1 cellular context compared by ENCODE assay signal in the genomic region with DNA sequence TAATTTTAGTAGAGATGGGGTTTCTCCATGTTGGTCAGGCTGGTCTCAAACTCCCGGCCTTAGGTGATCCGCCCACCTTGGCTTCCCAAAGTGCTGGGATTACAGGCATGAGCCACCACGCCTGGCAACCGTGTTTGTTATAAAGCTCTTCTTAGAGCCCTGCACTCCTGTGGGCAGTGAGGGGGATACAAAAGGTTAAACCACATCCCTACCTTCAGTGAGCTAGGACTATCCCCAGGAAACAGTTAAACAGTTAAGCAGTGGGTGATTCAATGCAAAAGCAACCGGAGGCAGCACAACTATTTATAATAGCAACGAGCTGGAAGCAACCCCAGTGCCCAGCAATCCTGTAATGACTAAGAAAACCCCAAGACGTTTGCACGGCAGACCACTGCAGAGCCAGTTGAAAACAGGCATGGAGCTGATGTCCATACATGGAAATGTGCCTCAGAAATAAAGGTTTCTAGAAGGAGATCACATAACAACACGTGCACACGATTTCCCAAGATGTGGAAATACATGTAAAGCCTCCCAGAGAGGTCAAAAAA.
A peak's percentile ranks its signal among the peaks of the same experiment; 100 is the strongest.
TF ChIP-seq lines count a peak whose summit lies in the region.

No MANE protein-coding gene starts in this region.

TF ChIP-seq in GM12878, 131 proteins besides CTCF, POLR2A, EP300 and RAD21 (continued from another document and continues in another):
- peak; percentile 7 for TF ChIP-seq MLLT1 (IDR thresholded peaks at IDR 0.05)
- peak; percentile 90 for TF ChIP-seq MTA2 (IDR thresholded peaks at IDR 0.05; ENCODE audit: low read depth)
- TF ChIP-seq MXI1 (IDR thresholded peaks at IDR 0.05; ENCODE audit: low read depth, low read length): no peak
- TF ChIP-seq STAT1 (conservative IDR thresholded peaks at IDR 0.05): no peak
- TF ChIP-seq LARP7 (IDR thresholded peaks at IDR 0.05): no peak
- TF ChIP-seq ZSCAN29 (IDR thresholded peaks at IDR 0.05): no peak
- peak; percentile 89; the same call in 1 of the 2 replicates for TF ChIP-seq ZBED1 (IDR thresholded peaks at IDR 0.05; ENCODE audit: borderline replicate concordance)
- no peak for TF ChIP-seq ASH2L (IDR thresholded peaks at IDR 0.05; ENCODE audit: borderline replicate concordance, low read depth)
- TF ChIP-seq, protein P1, sequence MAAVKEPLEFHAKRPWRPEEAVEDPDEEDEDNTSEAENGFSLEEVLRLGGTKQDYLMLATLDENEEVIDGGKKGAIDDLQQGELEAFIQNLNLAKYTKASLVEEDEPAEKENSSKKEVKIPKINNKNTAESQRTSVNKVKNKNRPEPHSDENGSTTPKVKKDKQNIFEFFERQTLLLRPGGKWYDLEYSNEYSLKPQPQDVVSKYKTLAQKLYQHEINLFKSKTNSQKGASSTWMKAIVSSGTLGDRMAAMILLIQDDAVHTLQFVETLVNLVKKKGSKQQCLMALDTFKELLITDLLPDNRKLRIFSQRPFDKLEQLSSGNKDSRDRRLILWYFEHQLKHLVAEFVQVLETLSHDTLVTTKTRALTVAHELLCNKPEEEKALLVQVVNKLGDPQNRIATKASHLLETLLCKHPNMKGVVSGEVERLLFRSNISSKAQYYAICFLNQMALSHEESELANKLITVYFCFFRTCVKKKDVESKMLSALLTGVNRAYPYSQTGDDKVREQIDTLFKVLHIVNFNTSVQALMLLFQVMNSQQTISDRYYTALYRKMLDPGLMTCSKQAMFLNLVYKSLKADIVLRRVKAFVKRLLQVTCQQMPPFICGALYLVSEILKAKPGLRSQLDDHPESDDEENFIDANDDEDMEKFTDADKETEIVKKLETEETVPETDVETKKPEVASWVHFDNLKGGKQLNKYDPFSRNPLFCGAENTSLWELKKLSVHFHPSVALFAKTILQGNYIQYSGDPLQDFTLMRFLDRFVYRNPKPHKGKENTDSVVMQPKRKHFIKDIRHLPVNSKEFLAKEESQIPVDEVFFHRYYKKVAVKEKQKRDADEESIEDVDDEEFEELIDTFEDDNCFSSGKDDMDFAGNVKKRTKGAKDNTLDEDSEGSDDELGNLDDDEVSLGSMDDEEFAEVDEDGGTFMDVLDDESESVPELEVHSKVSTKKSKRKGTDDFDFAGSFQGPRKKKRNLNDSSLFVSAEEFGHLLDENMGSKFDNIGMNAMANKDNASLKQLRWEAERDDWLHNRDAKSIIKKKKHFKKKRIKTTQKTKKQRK (IDR thresholded peaks at IDR 0.05; ENCODE audit: low read depth, low read length): no peak
- TF ChIP-seq IRF5 (IDR thresholded peaks at IDR 0.05; ENCODE audit: borderline replicate concordance): no peak
- TF ChIP-seq GATAD2B (conservative IDR thresholded peaks at IDR 0.05; ENCODE audit: low read depth): peak; percentile 50; the same call in 1 of the 2 replicates
- TF ChIP-seq WRNIP1 (IDR thresholded peaks at IDR 0.05; ENCODE audit: borderline replicate concordance, low read depth, low read length): no peak
- no peak for TF ChIP-seq ZBTB11 (CRISPR knock-in tag; IDR thresholded peaks at IDR 0.05)
- TF ChIP-seq NFYA (IDR thresholded peaks at IDR 0.05; ENCODE audit: borderline replicate concordance, low read depth, low read length): no peak
- no peak for TF ChIP-seq SMAD1 (IDR thresholded peaks at IDR 0.05; ENCODE audit: low read depth, partially characterized antibody)
- TF ChIP-seq RB1 (IDR thresholded peaks at IDR 0.05; ENCODE audit: borderline replicate concordance): no peak
- no peak for TF ChIP-seq FOS (IDR thresholded peaks at IDR 0.05; ENCODE audit: borderline replicate concordance, extremely low read depth, insufficient read length)
- TF ChIP-seq BMI1 (IDR thresholded peaks at IDR 0.05; ENCODE audit: borderline replicate concordance): peak; percentile 64
- TF ChIP-seq ZNF384 (IDR thresholded peaks at IDR 0.05; ENCODE audit: borderline replicate concordance, low read depth, low read length): no peak
- TF ChIP-seq, protein P2, sequence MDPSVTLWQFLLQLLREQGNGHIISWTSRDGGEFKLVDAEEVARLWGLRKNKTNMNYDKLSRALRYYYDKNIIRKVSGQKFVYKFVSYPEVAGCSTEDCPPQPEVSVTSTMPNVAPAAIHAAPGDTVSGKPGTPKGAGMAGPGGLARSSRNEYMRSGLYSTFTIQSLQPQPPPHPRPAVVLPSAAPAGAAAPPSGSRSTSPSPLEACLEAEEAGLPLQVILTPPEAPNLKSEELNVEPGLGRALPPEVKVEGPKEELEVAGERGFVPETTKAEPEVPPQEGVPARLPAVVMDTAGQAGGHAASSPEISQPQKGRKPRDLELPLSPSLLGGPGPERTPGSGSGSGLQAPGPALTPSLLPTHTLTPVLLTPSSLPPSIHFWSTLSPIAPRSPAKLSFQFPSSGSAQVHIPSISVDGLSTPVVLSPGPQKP (IDR thresholded peaks at IDR 0.05; ENCODE audit: low read depth, low read length): no peak
- TF ChIP-seq SIX5 (IDR thresholded peaks at IDR 0.05; ENCODE audit: low read depth, low read length, severe bottlenecking): no peak
- TF ChIP-seq BCLAF1 (IDR thresholded peaks at IDR 0.05): no peak
- peak; percentile 72; the same call in 1 of the 2 replicates for TF ChIP-seq TCF7 (IDR thresholded peaks at IDR 0.05; ENCODE audit: borderline replicate concordance)
- TF ChIP-seq MTA3 (IDR thresholded peaks at IDR 0.05; ENCODE audit: borderline replicate concordance, low read length): peak; percentile 91
- TF ChIP-seq KDM1A (IDR thresholded peaks at IDR 0.05; ENCODE audit: borderline replicate concordance): no peak
- no peak for TF ChIP-seq ZZZ3 (IDR thresholded peaks at IDR 0.05; ENCODE audit: control insufficient read depth, insufficient read length, low read depth)
- TF ChIP-seq BCL11A (IDR thresholded peaks at IDR 0.05; ENCODE audit: low read depth, low read length): peak; percentile 97
- peak; percentile 99 for TF ChIP-seq IRF4 (IDR thresholded peaks at IDR 0.05; ENCODE audit: low read depth, low read length)
- peak; percentile 99 for TF ChIP-seq FOXM1 (IDR thresholded peaks at IDR 0.05; ENCODE audit: low read depth, low read length)
- TF ChIP-seq PAX5 (IDR thresholded peaks at IDR 0.05; ENCODE audit: borderline replicate concordance, low read depth, low read length): peak; percentile 92
- TF ChIP-seq, protein P3, sequence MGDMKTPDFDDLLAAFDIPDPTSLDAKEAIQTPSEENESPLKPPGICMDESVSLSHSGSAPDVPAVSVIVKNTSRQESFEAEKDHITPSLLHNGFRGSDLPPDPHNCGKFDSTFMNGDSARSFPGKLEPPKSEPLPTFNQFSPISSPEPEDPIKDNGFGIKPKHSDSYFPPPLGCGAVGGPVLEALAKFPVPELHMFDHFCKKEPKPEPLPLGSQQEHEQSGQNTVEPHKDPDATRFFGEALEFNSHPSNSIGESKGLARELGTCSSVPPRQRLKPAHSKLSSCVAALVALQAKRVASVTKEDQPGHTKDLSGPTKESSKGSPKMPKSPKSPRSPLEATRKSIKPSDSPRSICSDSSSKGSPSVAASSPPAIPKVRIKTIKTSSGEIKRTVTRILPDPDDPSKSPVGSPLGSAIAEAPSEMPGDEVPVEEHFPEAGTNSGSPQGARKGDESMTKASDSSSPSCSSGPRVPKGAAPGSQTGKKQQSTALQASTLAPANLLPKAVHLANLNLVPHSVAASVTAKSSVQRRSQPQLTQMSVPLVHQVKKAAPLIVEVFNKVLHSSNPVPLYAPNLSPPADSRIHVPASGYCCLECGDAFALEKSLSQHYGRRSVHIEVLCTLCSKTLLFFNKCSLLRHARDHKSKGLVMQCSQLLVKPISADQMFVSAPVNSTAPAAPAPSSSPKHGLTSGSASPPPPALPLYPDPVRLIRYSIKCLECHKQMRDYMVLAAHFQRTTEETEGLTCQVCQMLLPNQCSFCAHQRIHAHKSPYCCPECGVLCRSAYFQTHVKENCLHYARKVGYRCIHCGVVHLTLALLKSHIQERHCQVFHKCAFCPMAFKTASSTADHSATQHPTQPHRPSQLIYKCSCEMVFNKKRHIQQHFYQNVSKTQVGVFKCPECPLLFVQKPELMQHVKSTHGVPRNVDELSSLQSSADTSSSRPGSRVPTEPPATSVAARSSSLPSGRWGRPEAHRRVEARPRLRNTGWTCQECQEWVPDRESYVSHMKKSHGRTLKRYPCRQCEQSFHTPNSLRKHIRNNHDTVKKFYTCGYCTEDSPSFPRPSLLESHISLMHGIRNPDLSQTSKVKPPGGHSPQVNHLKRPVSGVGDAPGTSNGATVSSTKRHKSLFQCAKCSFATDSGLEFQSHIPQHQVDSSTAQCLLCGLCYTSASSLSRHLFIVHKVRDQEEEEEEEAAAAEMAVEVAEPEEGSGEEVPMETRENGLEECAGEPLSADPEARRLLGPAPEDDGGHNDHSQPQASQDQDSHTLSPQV (IDR thresholded peaks at IDR 0.05): no peak
- TF ChIP-seq MYB (IDR thresholded peaks at IDR 0.05; ENCODE audit: borderline replicate concordance, low read depth, low read length): 0 out of 2 replicates have a peak, but pooled peaks have one; percentile 52
- peak; percentile 96 for TF ChIP-seq JUNB (IDR thresholded peaks at IDR 0.05)
